ENCODE assay signal across 22 cellular contexts in genomic region chr4:180197471-180197870, GRCh38.
"Had no signal": no experiment of that assay in that cellular context is flagged by ENCODE, and none has a peak within 500 bp of the region (broad histone marks: within the 10 kb centered on the region; RNA-seq: fewer than 3 reads in every experiment).

No MANE protein-coding gene starts in this region.

- H3K27ac Mint-ChIP-seq: activated B cell treated with CpG ODN at 0.5 μM for 24 hours; activated CD4-positive, alpha-beta T cell treated with anti-CD3 and anti-CD28 coated beads for 36 hours; activated naive CD8-positive, alpha-beta T cell; activated T-cell treated with anti-CD3 and anti-CD28 coated beads, Interleukin-2, amount 50 U/mL, for 24 hours; activated T-helper 17 cell treated with anti-CD3 and anti-CD28 coated beads, Interleukin-2, amount 50 U/mL, for 72 hours; naive thymus-derived CD8-positive, alpha-beta T cell; neural progenitor cell had no signal

- DNase-seq: activated B cell treated with CpG ODN at 0.5 μM for 24 hours; activated CD4-positive, alpha-beta T cell treated with anti-CD3 and anti-CD28 coated beads for 36 hours; activated CD4-positive, alpha-beta T cell treated with anti-CD3 and anti-CD28 coated beads, Interleukin-2, amount 50 U/mL, for 4 hours; activated CD8-positive, alpha-beta memory T cell treated with anti-CD3 and anti-CD28 coated beads for 24 hours; activated CD8-positive, alpha-beta memory T cell treated with anti-CD3 and anti-CD28 coated beads, Interleukin-2, amount 50 U/mL, for 4 hours; activated T-cell treated with anti-CD3 and anti-CD28 coated beads, Interleukin-2, amount 50 U/mL, for 24 hours; colonic mucosa; esophagus squamous epithelium; gastrocnemius medialis; head of caudate nucleus; left lung; naive thymus-derived CD8-positive, alpha-beta T cell; spleen; stimulated activated CD4-positive, alpha-beta T cell treated with anti-CD3 and anti-CD28 coated beads, Interleukin-4, amount 100 ng/mL, for 24 hours; stimulated activated naive CD4-positive, alpha-beta T cell treated with Interleukin-2 at 50 U/mL for 16 hours; T-helper 9 cell; thyroid gland had no signal

- H3K27ac ChIP-seq: breast epithelium, colonic mucosa, esophagus squamous epithelium, gastrocnemius medialis, left lung, neural progenitor cell, spleen, thyroid gland had no signal

- ATAC-seq: activated CD4-positive, alpha-beta T cell treated with anti-CD3 and anti-CD28 coated beads for 36 hours; activated T-helper 17 cell treated with anti-CD3 and anti-CD28 coated beads, Interleukin-2, amount 50 U/mL, for 72 hours; gastrocnemius medialis; left lung; naive thymus-derived CD8-positive, alpha-beta T cell had no signal

- H3K4me3 Mint-ChIP-seq: activated B cell treated with CpG ODN at 0.5 μM for 24 hours; activated CD4-positive, alpha-beta T cell treated with anti-CD3 and anti-CD28 coated beads for 36 hours; activated naive CD8-positive, alpha-beta T cell; activated T-cell treated with anti-CD3 and anti-CD28 coated beads, Interleukin-2, amount 50 U/mL, for 24 hours; activated T-helper 17 cell treated with anti-CD3 and anti-CD28 coated beads, Interleukin-2, amount 50 U/mL, for 72 hours; naive thymus-derived CD8-positive, alpha-beta T cell; neural progenitor cell had no signal

- H3K27me3 ChIP-seq: breast epithelium, colonic mucosa, esophagus squamous epithelium, gastrocnemius medialis, left lung, neural progenitor cell, spleen, thyroid gland had no signal

- H3K4me1 ChIP-seq: breast epithelium, colonic mucosa, esophagus squamous epithelium, gastrocnemius medialis, left lung, neural progenitor cell, spleen, thyroid gland had no signal

- H3K36me3 Mint-ChIP-seq: activated naive CD8-positive, alpha-beta T cell; naive thymus-derived CD8-positive, alpha-beta T cell; neural progenitor cell had no signal

- H3K36me3 ChIP-seq: breast epithelium, colonic mucosa, esophagus squamous epithelium, gastrocnemius medialis, left lung, neural progenitor cell, spleen, thyroid gland had no signal

- H3K9me3 Mint-ChIP-seq: activated B cell treated with CpG ODN at 0.5 μM for 24 hours, neural progenitor cell had no signal

- H3K27me3 Mint-ChIP-seq: activated B cell treated with CpG ODN at 0.5 μM for 24 hours; activated CD4-positive, alpha-beta T cell treated with anti-CD3 and anti-CD28 coated beads for 36 hours; activated naive CD8-positive, alpha-beta T cell; activated T-cell treated with anti-CD3 and anti-CD28 coated beads, Interleukin-2, amount 50 U/mL, for 24 hours; activated T-helper 17 cell treated with anti-CD3 and anti-CD28 coated beads, Interleukin-2, amount 50 U/mL, for 72 hours; naive thymus-derived CD8-positive, alpha-beta T cell had no signal

- H3K4me2 ChIP-seq: neural progenitor cell had no signal

- H2AFZ ChIP-seq: neural progenitor cell had no signal

- H3K4me1 Mint-ChIP-seq: activated B cell treated with CpG ODN at 0.5 μM for 24 hours; activated CD4-positive, alpha-beta T cell treated with anti-CD3 and anti-CD28 coated beads for 36 hours; activated T-helper 17 cell treated with anti-CD3 and anti-CD28 coated beads, Interleukin-2, amount 50 U/mL, for 72 hours; naive thymus-derived CD8-positive, alpha-beta T cell; neural progenitor cell had no signal

- H3K4me3 ChIP-seq: breast epithelium, colonic mucosa, esophagus squamous epithelium, gastrocnemius medialis, left lung, lung, neural progenitor cell, spleen, thyroid gland had no signal
